In the genomic region with DNA sequence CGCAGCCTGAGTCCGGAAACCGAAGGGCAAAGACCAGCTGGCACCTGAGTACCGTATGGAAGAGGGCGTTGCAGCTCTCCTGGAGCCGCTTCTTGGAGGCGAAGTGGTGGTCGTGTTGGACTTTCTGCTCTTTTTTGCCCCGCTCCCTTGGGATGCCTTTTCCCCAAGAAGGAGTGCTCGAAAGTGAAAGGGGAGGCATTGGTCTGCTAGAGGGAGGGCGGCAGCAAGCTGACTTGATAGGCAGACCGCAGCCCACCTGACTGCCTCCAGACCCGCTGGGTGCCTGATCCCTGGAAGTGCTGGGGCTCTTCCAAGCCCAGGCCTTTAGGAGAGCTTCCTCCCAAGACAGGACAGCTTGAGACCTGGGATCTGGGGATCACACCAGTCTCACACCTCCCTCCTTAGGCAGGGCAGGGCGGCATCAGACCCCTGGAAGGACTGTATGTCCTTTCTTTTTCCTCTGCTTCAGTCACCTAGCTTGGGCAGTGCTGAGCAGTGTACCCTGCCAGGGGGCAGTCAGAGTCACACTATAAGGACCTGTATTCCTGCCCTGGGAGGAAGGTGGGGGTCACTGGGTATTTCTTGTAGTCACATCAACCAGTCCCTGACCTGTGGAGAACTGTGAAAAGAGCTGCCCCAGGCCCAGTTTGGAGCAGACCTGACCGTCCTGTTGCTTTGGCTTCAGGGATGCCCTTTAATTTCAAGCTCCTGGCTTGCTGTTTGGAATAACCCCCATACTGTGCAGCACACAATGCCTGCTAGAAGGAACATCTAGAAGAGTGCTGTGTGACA, we compare ENCODE assay signal across 8 cellular contexts.
DNase-seq lines count a peak whose midpoint lies in the region; ATAC-seq lines count a peak whose summit lies in the region.

No MANE protein-coding gene starts in this region.

- H3K4me1 ChIP-seq in ES-I3 (ENCODE audit: insufficient read depth, low read length) (peaks cover 18% of the 10 kb centered on the region; the same call in 1 of the 2 replicates), iPS-20b (ENCODE audit: insufficient read depth, low read length) (peaks cover 17% of the 10 kb centered on the region)

- no peaks in the 10 kb centered on the region for H3K36me3 Mint-ChIP-seq in activated naive CD8-positive, alpha-beta T cell treated with anti-CD3 and anti-CD28 coated beads, Interleukin-2, amount 50 U/mL, for 24 hours (ENCODE audit: low read depth)
- H3K36me3 Mint-ChIP-seq in stimulated activated memory B cell treated with anti-CD40 and anti-IgM and Interleukin-4, amounts not matched to agents 10 μg/mL and 1 μg/mL and 100 μg/mL, for 72 hours, result no peaks in the 10 kb centered on the region

- peaks cover 1% of the 10 kb centered on the region for H3K9me3 Mint-ChIP-seq in activated naive CD8-positive, alpha-beta T cell treated with anti-CD3 and anti-CD28 coated beads, Interleukin-2, amount 50 U/mL, for 24 hours
- no peaks in the 10 kb centered on the region for H3K9me3 Mint-ChIP-seq in stimulated activated memory B cell treated with anti-CD40 and anti-IgM and Interleukin-4, amounts not matched to agents 10 μg/mL and 1 μg/mL and 100 μg/mL, for 72 hours

- H3K27me3 Mint-ChIP-seq in activated naive CD8-positive, alpha-beta T cell treated with anti-CD3 and anti-CD28 coated beads, Interleukin-2, amount 50 U/mL, for 24 hours, result peaks cover 8% of the 10 kb centered on the region
- H3K27me3 Mint-ChIP-seq in stimulated activated memory B cell treated with anti-CD40 and anti-IgM and Interleukin-4, amounts not matched to agents 10 μg/mL and 1 μg/mL and 100 μg/mL, for 72 hours, result peaks cover 28% of the 10 kb centered on the region

- H3K27ac ChIP-seq in iPS-20b (ENCODE audit: low read length), result peak overlapping the region; percentile 9

- no peaks in the 10 kb centered on the region; the same call in 1 of the 2 replicates for H3K9me3 ChIP-seq in ES-I3 (ENCODE audit: control insufficient read depth, insufficient read depth, low read length)
- H3K9me3 ChIP-seq in iPS-20b (ENCODE audit: insufficient read depth, low read depth, low read length), result no peaks in the 10 kb centered on the region

- H3K4me1 Mint-ChIP-seq in activated naive CD8-positive, alpha-beta T cell treated with anti-CD3 and anti-CD28 coated beads, Interleukin-2, amount 50 U/mL, for 24 hours, result peaks cover 12% of the 10 kb centered on the region
- peaks cover 25% of the 10 kb centered on the region for H3K4me1 Mint-ChIP-seq in stimulated activated memory B cell treated with anti-CD40 and anti-IgM and Interleukin-4, amounts not matched to agents 10 μg/mL and 1 μg/mL and 100 μg/mL, for 72 hours

- H3K4me3 Mint-ChIP-seq in activated naive CD8-positive, alpha-beta T cell treated with anti-CD3 and anti-CD28 coated beads, Interleukin-2, amount 50 U/mL, for 24 hours, result peak overlapping the region; percentile 90
- peak overlapping the region; percentile 94 for H3K4me3 Mint-ChIP-seq in stimulated activated memory B cell treated with anti-CD40 and anti-IgM and Interleukin-4, amounts not matched to agents 10 μg/mL and 1 μg/mL and 100 μg/mL, for 72 hours

- H3K27ac Mint-ChIP-seq in activated naive CD8-positive, alpha-beta T cell treated with anti-CD3 and anti-CD28 coated beads, Interleukin-2, amount 50 U/mL, for 24 hours, result no peak overlapping the region
- peak overlapping the region; percentile 14 for H3K27ac Mint-ChIP-seq in stimulated activated memory B cell treated with anti-CD40 and anti-IgM and Interleukin-4, amounts not matched to agents 10 μg/mL and 1 μg/mL and 100 μg/mL, for 72 hours

- H3K9ac ChIP-seq in ES-I3 (ENCODE audit: low read depth, low read length) (peak overlapping the region; percentile 93), iPS-20b (ENCODE audit: low read depth, low read length) (peak overlapping the region; percentile 100)

- no peaks in the 10 kb centered on the region for H3K27me3 ChIP-seq in iPS-20b (ENCODE audit: insufficient read depth, low read length)

- no peaks in the 10 kb centered on the region for H3K36me3 ChIP-seq in ES-I3 (ENCODE audit: insufficient read depth, low read length)
- H3K36me3 ChIP-seq in iPS-20b (ENCODE audit: insufficient read depth, low read depth, low read length), result no peaks in the 10 kb centered on the region

- H3K4me3 ChIP-seq in iPS-20b (ENCODE audit: low read length), result peak overlapping the region; percentile 93

- ATAC-seq in HG02981 (IDR thresholded peaks at IDR 0.05; ENCODE audit: unreplicated experiment), result peak; percentile 34
- ATAC-seq in activated naive CD8-positive, alpha-beta T cell treated with anti-CD3 and anti-CD28 coated beads, Interleukin-2, amount 50 U/mL, for 24 hours, result peak; percentile 4
- no peak for ATAC-seq in stimulated activated memory B cell treated with anti-CD40 and anti-IgM and Interleukin-4, amounts not matched to agents 10 μg/mL and 1 μg/mL and 100 μg/mL, for 72 hours

- DNase-seq in activated naive CD8-positive, alpha-beta T cell treated with anti-CD3 and anti-CD28 coated beads, Interleukin-2, amount 50 U/mL, for 24 hours, result no peak
- DNase-seq in COR-L47 (lab: John Stamatoyannopoulos, UW), result no peak
- DNase-seq in stimulated activated CD4-positive, alpha-beta T cell treated with anti-CD3 and anti-CD28 coated beads, Interleukin-4, amount 100 ng/mL, for 24 hours, result no peak
- no peak for DNase-seq in glomerular visceral epithelial cell (ENCODE audit: extremely low spot score)
